ENCODE assay signal across 25 cellular contexts in genomic region chr4:85951-86350, GRCh38. TPM values are rescaled to one million over a fixed set of nuclear protein-coding genes. Genes with fewer than 3 reads are reported as not detected.
DNase-seq lines count a peak whose midpoint lies in the region; ATAC-seq and TF ChIP-seq lines count a peak whose summit lies in the region.
"Had no signal": no experiment of that assay in that cellular context is flagged by ENCODE, and none has a peak within 500 bp of the region (broad histone marks: within the 10 kb centered on the region; RNA-seq: fewer than 3 reads in every experiment).

No MANE protein-coding gene starts in this region.

- TF ChIP-seq CTCF in HEK293 (tag by site-specific recombination; IDR thresholded peaks at IDR 0.05): no peak
- TF ChIP-seq CTCF in endodermal cell (conservative IDR thresholded peaks at IDR 0.05): no peak
- TF ChIP-seq CTCF in chondrocyte (IDR thresholded peaks at IDR 0.05): no peak
- no peak for TF ChIP-seq CTCF in GM20000 (IDR thresholded peaks at IDR 0.05; ENCODE audit: extremely low read depth, missing control alignments)

- H3K9ac ChIP-seq in adipocyte (ENCODE audit: low read length): no peak overlapping the region
- H3K9ac ChIP-seq in endodermal cell (ENCODE audit: extremely low read depth, low read length, poor library complexity, severe bottlenecking): no peak overlapping the region

- H3K4me1 Mint-ChIP-seq in endodermal cell: no peaks in the 10 kb centered on the region
- H3K4me1 Mint-ChIP-seq in stimulated activated naive B cell treated with anti-CD40 and anti-IgM and Interleukin-4, amounts not matched to agents 10 μg/mL and 1 μg/mL and 100 μg/mL, for 72 hours: no peaks in the 10 kb centered on the region
- no peaks in the 10 kb centered on the region for H3K4me1 Mint-ChIP-seq in chondrocyte (ENCODE audit: low read depth)
- H3K4me1 Mint-ChIP-seq: B cell had no signal

- DNase-seq in adipocyte (ENCODE audit: low read depth) (no peak), endodermal cell (no peak), chondrocyte (ENCODE audit: low spot score) (no peak), GM20000 (ENCODE audit: low spot score) (no peak), G401 (ENCODE audit: low spot score) (no peak)
- no peak for DNase-seq in stimulated activated naive B cell treated with anti-CD40 and anti-IgM and Interleukin-4, amounts not matched to agents 10 μg/mL and 1 μg/mL and 100 μg/mL, for 72 hours
- DNase-seq: Caco-2; CD8-positive, alpha-beta T cell; GDM1; KBM-7; NCI-H1105 treated with DMSO at 0.1 percent for 48 hours; NCI-H146; NCI-H2029 treated with DMSO at 0.1 percent for 48 hours; NCI-H226; NCI-H510A; NCI-H69; SIG-M5 had no signal

- peaks cover 1% of the 10 kb centered on the region for H3K27me3 Mint-ChIP-seq in endodermal cell (ENCODE audit: insufficient read depth)
- H3K27me3 Mint-ChIP-seq in stimulated activated naive B cell treated with anti-CD40 and anti-IgM and Interleukin-4, amounts not matched to agents 10 μg/mL and 1 μg/mL and 100 μg/mL, for 72 hours: no peaks in the 10 kb centered on the region
- H3K27me3 Mint-ChIP-seq in chondrocyte (ENCODE audit: low read depth): no peaks in the 10 kb centered on the region
- H3K27me3 Mint-ChIP-seq: B cell had no signal

- ATAC-seq in stimulated activated naive B cell treated with anti-CD40 and anti-IgM and Interleukin-4, amounts not matched to agents 10 μg/mL and 1 μg/mL and 100 μg/mL, for 72 hours (replicated peaks): no peak
- no peak for ATAC-seq in HG03039 (IDR thresholded peaks at IDR 0.05; ENCODE audit: unreplicated experiment)
- ATAC-seq: CD8-positive, alpha-beta T cell; GM12878; HCT116 had no signal

- CTCF ChIA-PET in HEK293 (lab: Yijun Ruan, JAX): no interaction called here

- no peak overlapping the region for H3K27ac Mint-ChIP-seq in endodermal cell
- H3K27ac Mint-ChIP-seq in stimulated activated naive B cell treated with anti-CD40 and anti-IgM and Interleukin-4, amounts not matched to agents 10 μg/mL and 1 μg/mL and 100 μg/mL, for 72 hours: peak overlapping the region; percentile 20
- H3K27ac Mint-ChIP-seq in chondrocyte (ENCODE audit: unreplicated experiment): no peak overlapping the region
- H3K27ac Mint-ChIP-seq: B cell; CD8-positive, alpha-beta T cell had no signal

- H3K36me3 Mint-ChIP-seq in endodermal cell (ENCODE audit: low read depth) (peaks cover 61% of the 10 kb centered on the region), chondrocyte (ENCODE audit: low read depth) (peaks cover 51% of the 10 kb centered on the region)
- H3K36me3 Mint-ChIP-seq in stimulated activated naive B cell treated with anti-CD40 and anti-IgM and Interleukin-4, amounts not matched to agents 10 μg/mL and 1 μg/mL and 100 μg/mL, for 72 hours: peaks cover 48 to 72% of the 10 kb centered on the region in 2 donors

- H3K4me3 ChIP-seq in HEK293 (ENCODE audit: low read depth, low read length): no peak overlapping the region
- H3K4me3 ChIP-seq in adipocyte (ENCODE audit: low read length): peak overlapping the region; percentile 74
- peak overlapping the region; percentile 55 for H3K4me3 ChIP-seq in endodermal cell (ENCODE audit: low read length)
- H3K4me3 ChIP-seq: GM12878, SK-N-MC had no signal

- POLR2A ChIA-PET in HEK293 (lab: Yijun Ruan, JAX): no interaction called here

- no peak overlapping the region for H3K4me3 Mint-ChIP-seq in endodermal cell
- H3K4me3 Mint-ChIP-seq in stimulated activated naive B cell treated with anti-CD40 and anti-IgM and Interleukin-4, amounts not matched to agents 10 μg/mL and 1 μg/mL and 100 μg/mL, for 72 hours: no peak overlapping the region
- no peak overlapping the region for H3K4me3 Mint-ChIP-seq in chondrocyte (ENCODE audit: unreplicated experiment)
- H3K4me3 Mint-ChIP-seq: B cell; CD8-positive, alpha-beta T cell had no signal

- H3K36me3 ChIP-seq in HEK293 (ENCODE audit: control insufficient read depth in 2 of 2, insufficient read depth in 1 of 2, low read length in 2 of 2) (peaks cover 0 to 10% of the 10 kb centered on the region in 2 experiments; a peak in 1 of 3 replicates), adipocyte (ENCODE audit: control insufficient read depth, insufficient read depth, low read length, severe bottlenecking) (peaks cover 94% of the 10 kb centered on the region), endodermal cell (ENCODE audit: control insufficient read depth, insufficient read depth, low read length) (peaks cover 64% of the 10 kb centered on the region)

- WGBS in endodermal cell (ENCODE audit: insufficient coverage in 1 of 2, insufficient read length in 1 of 2), 2 experiments: 92 to 100% methylated on average over 2 to 3 of the region's 3 CpGs

- H3K9me3 ChIP-seq in HEK293 (ENCODE audit: control insufficient read depth, insufficient read depth, low read depth, low read length) (no peaks in the 10 kb centered on the region; the same call in 1 of the 2 replicates), adipocyte (ENCODE audit: control insufficient read depth, low read length) (peaks cover 100% of the 10 kb centered on the region), endodermal cell (ENCODE audit: control insufficient read depth, low read length) (peaks cover 99% of the 10 kb centered on the region)

- H3K9me3 Mint-ChIP-seq in endodermal cell: peaks cover 88% of the 10 kb centered on the region
- peaks cover 25 to 26% of the 10 kb centered on the region in 2 donors for H3K9me3 Mint-ChIP-seq in stimulated activated naive B cell treated with anti-CD40 and anti-IgM and Interleukin-4, amounts not matched to agents 10 μg/mL and 1 μg/mL and 100 μg/mL, for 72 hours
- peaks cover 67% of the 10 kb centered on the region for H3K9me3 Mint-ChIP-seq in chondrocyte (ENCODE audit: low read depth)

- in situ Hi-C loops in G401 (cut with HindIII; ENCODE audit: low sequenced_read_pairs): no loop called here

- H3K27me3 ChIP-seq in adipocyte (replicated peaks; ENCODE audit: control insufficient read depth, insufficient read depth, low read length) (no peaks in the 10 kb centered on the region), endodermal cell (ENCODE audit: control insufficient read depth, insufficient read depth, low read length, poor library complexity, severe bottlenecking) (no peaks in the 10 kb centered on the region)

- no peak overlapping the region for H3K27ac ChIP-seq in HEK293 (ENCODE audit: extremely low read depth, low read depth, low read length)
- H3K27ac ChIP-seq in endodermal cell (ENCODE audit: low read depth, low read length): no peak overlapping the region
- H3K27ac ChIP-seq: C4-2B, RWPE1, SK-N-MC had no signal

- no peaks in the 10 kb centered on the region for H3K4me1 ChIP-seq in HEK293 (ENCODE audit: control insufficient read depth, insufficient read depth, low read length)
- H3K4me1 ChIP-seq in adipocyte (ENCODE audit: control insufficient read depth, insufficient read depth, low read length): no peaks in the 10 kb centered on the region
- H3K4me1 ChIP-seq in endodermal cell (ENCODE audit: control insufficient read depth, insufficient read depth, low read length): no peaks in the 10 kb centered on the region
- H3K4me1 ChIP-seq: Caco-2 had no signal

TF ChIP-seq in HEK293, 187 proteins besides CTCF, POLR2A, EP300 and RAD21 (continues in another document):
- TF ChIP-seq ZNF211 (tag by site-specific recombination; IDR thresholded peaks at IDR 0.05; ENCODE audit: low read depth) (no peak), ZNF791 (tag by site-specific recombination; IDR thresholded peaks at IDR 0.05) (no peak), ZNF274 (IDR thresholded peaks at IDR 0.05; ENCODE audit: low read length) (0 out of 2 replicates have a peak, but pooled peaks have one; percentile 13), ZNF274 (tag by site-specific recombination; IDR thresholded peaks at IDR 0.05; ENCODE audit: borderline replicate concordance) (peak; percentile 37; the same call in 1 of the 2 replicates), ZBTB44 (tag by site-specific recombination; IDR thresholded peaks at IDR 0.05) (no peak), ZBTB7A (tag by site-specific recombination; IDR thresholded peaks at IDR 0.05; ENCODE audit: low read depth) (no peak)

RNA-seq across cellular contexts. Expression of gene ZNF595, which starts 32.8 kb away (rescaled TPM):
- total RNA-seq in endodermal cell: 10 to 100 TPM; 10.7 to 26.7 TPM
- polyA plus RNA-seq in endodermal cell (2013, experiment 1 of 2): 7.4 TPM
- polyA plus RNA-seq in endodermal cell (2013, experiment 2 of 2): 7.6 TPM
- total RNA-seq in chondrocyte: 2.6 to 6.5 TPM (median 2.9 TPM) in 3 replicates
- 7.7 and 16.8 TPM in 2 replicates for total RNA-seq in G401 (2014; rRNA removed; shearing (Covaris generic))

RNA-seq across cellular contexts. Expression of gene ZNF718, which starts 38.4 kb away (rescaled TPM):
- 10 to 100 TPM; 15.8 to 23.7 TPM for total RNA-seq in endodermal cell
- polyA plus RNA-seq in endodermal cell (2013, experiment 1 of 2): 10.2 TPM
- polyA plus RNA-seq in endodermal cell (2013, experiment 2 of 2): 9.3 TPM
- 3.1 to 7.1 TPM (median 3.2 TPM) in 3 replicates for total RNA-seq in chondrocyte
- 8.3 and 9.8 TPM in 2 replicates for total RNA-seq in G401 (2014; rRNA removed; shearing (Covaris generic))
